In genomic region chr12:101700299-101700820, GRCh38 we compare ENCODE assay signal across 19 cellular contexts. TPM values are rescaled to one million over a fixed set of nuclear protein-coding genes. Genes with fewer than 3 reads are reported as not detected.
A peak's percentile ranks its signal among the peaks of the same experiment; 100 is the strongest.
DNase-seq lines count a peak whose midpoint lies in the region; ATAC-seq and TF ChIP-seq lines count a peak whose summit lies in the region.
"Had no signal": no experiment of that assay in that cellular context is flagged by ENCODE, and none has a peak within 500 bp of the region (broad histone marks: within the 10 kb centered on the region; RNA-seq: fewer than 3 reads in every experiment).

No MANE protein-coding gene starts in this region.

- no peak overlapping the region for H3K27ac ChIP-seq in CD4-positive, CD25-positive, alpha-beta regulatory T cell (ENCODE audit: insufficient read depth, low read length, poor library complexity, severe bottlenecking)
- peak overlapping the region in 46 of 59 donors; percentile 1 to 99 (median 84) for H3K27ac ChIP-seq in dorsolateral prefrontal cortex
- peak overlapping the region; percentile 5 for H3K27ac ChIP-seq in neutrophil
- H3K27ac ChIP-seq: BLaER1, epithelial cell of prostate had no signal

- H3K27ac Mint-ChIP-seq in CD4-positive, CD25-positive, alpha-beta regulatory T cell, result peak overlapping the region in 2 of 3 donors; percentile 2 to 45

- intact Hi-C loops in dorsolateral prefrontal cortex (cut with DNase I), result no loop called here

- H3K27me3 ChIP-seq in CD4-positive, CD25-positive, alpha-beta regulatory T cell (ENCODE audit: control insufficient read depth, insufficient read depth, low read length), result no peaks in the 10 kb centered on the region
- H3K27me3 ChIP-seq in dorsolateral prefrontal cortex (no peaks in the 10 kb centered on the region), neutrophil (no peaks in the 10 kb centered on the region)
- H3K27me3 ChIP-seq: BLaER1, tibial nerve had no signal

- in situ Hi-C loops in G401 (cut with HindIII; ENCODE audit: low sequenced_read_pairs), result no loop called here

- TF ChIP-seq CTCF in dorsolateral prefrontal cortex (IDR thresholded peaks at IDR 0.05 in 54 of 56, conservative IDR thresholded peaks at IDR 0.05 in 2 of 56; ENCODE audit: low read depth in 1 of 56, partially characterized antibody in 56 of 56) (no peak), neutrophil (IDR thresholded peaks at IDR 0.05) (no peak), foreskin fibroblast (IDR thresholded peaks at IDR 0.05; ENCODE audit: low read depth, low read length) (no peak)

- H3K36me3 ChIP-seq in CD4-positive, CD25-positive, alpha-beta regulatory T cell (ENCODE audit: control insufficient read depth, insufficient read depth, low read length), result no peaks in the 10 kb centered on the region
- no peaks in the 10 kb centered on the region for H3K36me3 ChIP-seq in neutrophil
- H3K36me3 ChIP-seq: BLaER1, tibial nerve had no signal

- peaks cover 28% of the 10 kb centered on the region for H3K27me3 Mint-ChIP-seq in CD4-positive, CD25-positive, alpha-beta regulatory T cell
- H3K27me3 Mint-ChIP-seq: T-cell had no signal

- no peaks in the 10 kb centered on the region for H3K9me3 Mint-ChIP-seq in CD4-positive, CD25-positive, alpha-beta regulatory T cell
- H3K9me3 Mint-ChIP-seq: T-cell had no signal

- H3K9me3 ChIP-seq in CD4-positive, CD25-positive, alpha-beta regulatory T cell (ENCODE audit: control insufficient read depth in 2 of 2, low read length in 2 of 2), result no peaks in the 10 kb centered on the region
- no peaks in the 10 kb centered on the region for H3K9me3 ChIP-seq in neutrophil
- H3K9me3 ChIP-seq: BLaER1, tibial nerve had no signal

- peak in 1 of 3 donors; percentile 4 for DNase-seq in CD4-positive, CD25-positive, alpha-beta regulatory T cell
- DNase-seq in G401 (ENCODE audit: low spot score), result peak; percentile 58
- DNase-seq in dorsolateral prefrontal cortex, result no peak
- DNase-seq in activated naive CD4-positive, alpha-beta T cell (lab: John Stamatoyannopoulos, UW), result no peak
- no peak for DNase-seq in foreskin fibroblast
- DNase-seq: glutamatergic neuron; IMR-90; NCI-H1105; NCI-H2107; small intestine; stimulated activated CD4-positive, alpha-beta T cell treated with anti-CD3 and anti-CD28 coated beads, Interleukin-4, amount 100 ng/mL, for 4 hours; T-cell had no signal

- no peaks in the 10 kb centered on the region for H3K36me3 Mint-ChIP-seq in CD4-positive, CD25-positive, alpha-beta regulatory T cell
- H3K36me3 Mint-ChIP-seq: T-cell had no signal

- peaks cover 5% of the 10 kb centered on the region for H3K4me1 ChIP-seq in CD4-positive, CD25-positive, alpha-beta regulatory T cell (ENCODE audit: control insufficient read depth, insufficient read depth, low read length, poor library complexity, severe bottlenecking)
- peaks cover 20 to 37% of the 10 kb centered on the region in 2 experiments for H3K4me1 ChIP-seq in neutrophil (ENCODE audit: control insufficient read depth in 1 of 2, insufficient read depth in 1 of 2, low read depth in 1 of 2, low read length in 1 of 2)

- H3K4me1 Mint-ChIP-seq in CD4-positive, CD25-positive, alpha-beta regulatory T cell, result peaks cover 0 to 62% (median 23%) of the 10 kb centered on the region in 4 donors

- no peak for ATAC-seq in CD4-positive, CD25-positive, alpha-beta regulatory T cell (ENCODE audit: low read depth in 2 of 2)
- ATAC-seq in GM18873 (IDR thresholded peaks at IDR 0.05; ENCODE audit: low FRiP score, unreplicated experiment), result no peak
- ATAC-seq: T-cell had no signal

- peak overlapping the region; percentile 14 for H3K4me3 ChIP-seq in CD4-positive, CD25-positive, alpha-beta regulatory T cell (ENCODE audit: low read depth, low read length)
- H3K4me3 ChIP-seq in dorsolateral prefrontal cortex (peak overlapping the region in 54 of 59 donors; percentile 10 to 97 (median 87)), neutrophil (ENCODE audit: low read depth in 1 of 2, low read length in 1 of 2) (no peak overlapping the region), foreskin fibroblast (ENCODE audit: low read depth in 1 of 2, low read length in 2 of 2) (no peak overlapping the region)
- H3K4me3 ChIP-seq: BLaER1 had no signal

- H3K4me3 Mint-ChIP-seq in CD4-positive, CD25-positive, alpha-beta regulatory T cell, result peak overlapping the region in 3 of 4 donors; percentile 9 to 67 (median 51)

RNA-seq across cellular contexts. Expression of gene CHPT1, which starts 2.9 kb away (rescaled TPM):
- total RNA-seq in CD4-positive, CD25-positive, alpha-beta regulatory T cell, result 9.1 TPM
- polyA plus RNA-seq in CD4-positive, CD25-positive, alpha-beta regulatory T cell, result 10 to 100 TPM in 3 of 4 donors, 1 to 10 TPM in 1; 2.8 to 15.3 (median 12.1) TPM
- 52.4 and 58.0 TPM in 2 replicates for total RNA-seq in G401 (2014; rRNA removed; shearing (Covaris generic))
- 100 to 1,000 TPM in 8 of 120 experiments, 10 to 100 TPM in 112; 43.8 to 129 (median 68.8) TPM for total RNA-seq in dorsolateral prefrontal cortex

RNA-seq across cellular contexts. Expression of gene SYCP3, which starts 38.9 kb away (rescaled TPM):
- total RNA-seq in CD4-positive, CD25-positive, alpha-beta regulatory T cell, result 0.27 TPM
- under 1 TPM in 2 of 4 donors, not detected in 2; 0.03 to 0.23 TPM for polyA plus RNA-seq in CD4-positive, CD25-positive, alpha-beta regulatory T cell
- not detected in 2 replicates for total RNA-seq in G401 (2014; rRNA removed; shearing (Covaris generic))
- total RNA-seq in dorsolateral prefrontal cortex, result 1 to 10 TPM in 12 of 120 experiments, under 1 TPM in 93, not detected in 15; 0.12 to 2.7 (median 0.52) TPM
- total RNA-seq: IMR-90, mesenteric fat pad, osteocyte had no signal

Comparison
In these comparisons a context has a peak if more than half of its experiments do, and no peak if none do; other contexts are left out.
1. H3K4me3 ChIP-seq: peak in CD4-positive, CD25-positive, alpha-beta regulatory T cell (single experiment) and dorsolateral prefrontal cortex (54 of 59); none in neutrophil (0 of 2) and foreskin fibroblast (0 of 2).